19 cellular contexts compared by ENCODE assay signal in the genomic region with DNA sequence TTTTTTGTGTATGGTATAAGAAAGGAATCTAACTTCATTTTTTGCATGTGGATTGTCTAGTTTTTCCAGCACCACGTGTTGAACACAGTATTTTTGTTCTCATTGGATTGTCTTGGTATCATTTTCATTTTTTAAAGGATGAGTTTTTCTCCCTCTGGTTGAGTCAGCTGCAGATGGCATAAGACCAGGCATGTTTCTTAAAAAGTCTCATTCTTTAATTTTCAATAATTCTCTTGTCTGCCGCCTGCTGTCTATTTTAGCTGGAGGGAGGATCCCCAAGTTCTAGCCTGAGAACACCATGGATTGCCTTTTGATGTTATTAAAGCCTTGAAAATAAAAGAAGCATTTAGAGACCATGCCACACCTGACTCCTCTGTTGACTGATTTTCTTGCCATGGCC.
"Had no signal": no experiment of that assay in that cellular context is flagged by ENCODE, and none has a peak within 500 bp of the region (broad histone marks: within the 10 kb centered on the region; RNA-seq: fewer than 3 reads in every experiment).

No MANE protein-coding gene starts in this region.

- H3K4me3 Mint-ChIP-seq: activated CD4-positive, alpha-beta memory T cell treated with anti-CD3 and anti-CD28 coated beads for 36 hours; activated naive CD8-positive, alpha-beta T cell treated with anti-CD3 and anti-CD28 coated beads, Interleukin-2, amount 10 ng/mL, durations not matched to agents 7 days and 5 days; dendritic cell treated with granulocyte-macrophage colony-stimulating factor and Interleukin-4, amounts not matched to agents 40 ng/mL and 50 ng/mL, for 4 days; nephron progenitor cell; T-helper 1 cell treated with Interleukin-12 subunit alpha and Interleukin-12 subunit beta and Interleukin-4 antibody, amounts not matched to agents 30 μg/mL and 1 μg/mL, for 36 hours had no signal

- H3K27ac Mint-ChIP-seq: activated CD4-positive, alpha-beta memory T cell treated with anti-CD3 and anti-CD28 coated beads for 36 hours; activated naive CD8-positive, alpha-beta T cell treated with anti-CD3 and anti-CD28 coated beads, Interleukin-2, amount 10 ng/mL, durations not matched to agents 7 days and 5 days; dendritic cell treated with granulocyte-macrophage colony-stimulating factor and Interleukin-4, amounts not matched to agents 40 ng/mL and 50 ng/mL, for 4 days; nephron progenitor cell; T-helper 1 cell treated with Interleukin-12 subunit alpha and Interleukin-12 subunit beta and Interleukin-4 antibody, amounts not matched to agents 30 μg/mL and 1 μg/mL, for 36 hours had no signal

- ATAC-seq: left lung; pancreas; psoas muscle; stimulated activated naive CD8-positive, alpha-beta T cell treated with anti-CD3 and anti-CD28 coated beads, Interleukin-15, Interleukin-2, amounts not matched to agents 100 U/mL and 50 U/mL, for 24 hours had no signal

- H3K27me3 ChIP-seq: left lung, pancreas, right atrium auricular region, upper lobe of left lung had no signal

- H3K9me3 Mint-ChIP-seq: activated CD4-positive, alpha-beta memory T cell treated with anti-CD3 and anti-CD28 coated beads for 36 hours; nephron progenitor cell; T-helper 1 cell treated with Interleukin-12 subunit alpha and Interleukin-12 subunit beta and Interleukin-4 antibody, amounts not matched to agents 30 μg/mL and 1 μg/mL, for 36 hours had no signal

- H3K27ac ChIP-seq: left lung, pancreas, psoas muscle, right atrium auricular region, upper lobe of left lung had no signal

- DNase-seq: activated CD4-positive, alpha-beta memory T cell treated with anti-CD3 and anti-CD28 coated beads for 36 hours; activated CD4-positive, alpha-beta T cell treated with anti-CD3 and anti-CD28 coated beads for 48 hours; activated naive CD4-positive, alpha-beta T cell treated with Interleukin-2 at 50 U/mL for 16 hours; activated naive CD8-positive, alpha-beta T cell treated with anti-CD3 and anti-CD28 coated beads, Interleukin-2, amount 10 ng/mL, durations not matched to agents 7 days and 5 days; activated T-cell treated with anti-CD3 and anti-CD28 coated beads, Interleukin-2, amount 50 U/mL, for 48 hours; amygdala; effector CD4-positive, alpha-beta T cell; left lung; midbrain; nephron progenitor cell; pancreas; psoas muscle; stimulated activated CD4-positive, alpha-beta T cell treated with anti-CD3 and anti-CD28 coated beads, Interleukin-4, amount 100 ng/mL, for 24 hours; stimulated activated naive CD8-positive, alpha-beta T cell treated with anti-CD3 and anti-CD28 coated beads, Interleukin-15, Interleukin-2, amounts not matched to agents 100 U/mL and 50 U/mL, for 24 hours; upper lobe of left lung had no signal

- H3K36me3 Mint-ChIP-seq: activated CD4-positive, alpha-beta memory T cell treated with anti-CD3 and anti-CD28 coated beads for 36 hours; activated naive CD8-positive, alpha-beta T cell treated with anti-CD3 and anti-CD28 coated beads, Interleukin-2, amount 10 ng/mL, durations not matched to agents 7 days and 5 days had no signal

- H3K9me3 ChIP-seq: left lung, pancreas, psoas muscle, right atrium auricular region, upper lobe of left lung had no signal

- H3K4me3 ChIP-seq: left lung, lung, pancreas, psoas muscle, right atrium auricular region, upper lobe of left lung had no signal

- H3K27me3 Mint-ChIP-seq: activated CD4-positive, alpha-beta memory T cell treated with anti-CD3 and anti-CD28 coated beads for 36 hours; activated naive CD8-positive, alpha-beta T cell treated with anti-CD3 and anti-CD28 coated beads, Interleukin-2, amount 10 ng/mL, durations not matched to agents 7 days and 5 days; dendritic cell treated with granulocyte-macrophage colony-stimulating factor and Interleukin-4, amounts not matched to agents 40 ng/mL and 50 ng/mL, for 4 days had no signal

- H3K4me1 Mint-ChIP-seq: activated naive CD8-positive, alpha-beta T cell treated with anti-CD3 and anti-CD28 coated beads, Interleukin-2, amount 10 ng/mL, durations not matched to agents 7 days and 5 days; nephron progenitor cell had no signal

- H3K36me3 ChIP-seq: left lung, pancreas, right atrium auricular region, upper lobe of left lung had no signal

- H3K4me1 ChIP-seq: psoas muscle had no signal
